ENCODE assay signal across 8 cellular contexts in the genomic region with DNA sequence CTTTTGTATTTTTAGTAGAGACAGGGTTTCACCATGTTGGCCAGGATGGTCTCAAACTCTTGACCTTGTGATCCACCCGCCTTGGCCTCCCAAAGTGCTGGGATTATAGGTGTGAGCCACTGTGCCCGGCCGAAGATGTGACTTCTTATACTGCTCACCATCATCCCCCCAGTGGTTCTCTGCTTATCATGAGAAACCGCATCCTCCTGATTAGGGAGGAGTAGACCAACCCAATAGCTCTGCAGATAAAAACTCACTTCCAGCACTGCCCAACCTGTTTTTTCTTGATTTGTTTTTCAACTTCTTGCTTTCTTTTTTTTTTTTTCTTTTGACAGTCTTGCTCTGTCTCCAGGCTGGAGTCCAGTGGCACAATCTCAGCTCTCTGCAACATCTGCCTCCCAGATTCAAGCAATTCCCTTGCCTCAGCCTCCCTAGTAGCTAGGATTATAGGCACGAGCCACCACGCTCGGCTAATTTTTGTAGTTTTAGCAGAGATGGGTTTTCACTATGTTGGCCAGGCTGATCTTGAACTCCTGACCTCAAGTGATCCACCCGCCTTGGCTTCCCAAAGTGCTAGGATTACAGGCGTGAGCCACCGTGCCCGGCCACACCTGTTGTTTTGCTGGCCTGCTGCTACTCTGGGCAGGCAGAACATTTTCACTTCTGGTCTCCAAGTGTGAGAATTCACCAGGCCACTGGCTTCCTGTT. TPM values are rescaled to one million over a fixed set of nuclear protein-coding genes. Genes with fewer than 3 reads are reported as not detected.
DNase-seq lines count a peak whose midpoint lies in the region; ATAC-seq, FAIRE-seq and TF ChIP-seq lines count a peak whose summit lies in the region.
"Not testable (repeated sequence)": the region's sequence is repeated elsewhere in the genome, so short reads cannot be mapped to it uniquely, and the experiment has no call there.

No MANE protein-coding gene starts in this region.

- H3K4me1 Mint-ChIP-seq in activated CD8-positive, alpha-beta memory T cell treated with anti-CD3 and anti-CD28 coated beads, Interleukin-2, amount 10 ng/mL, durations not matched to agents 7 days and 5 days, result peaks cover 99% of the 10 kb centered on the region
- peaks cover 97% of the 10 kb centered on the region for H3K4me1 Mint-ChIP-seq in stimulated activated naive CD8-positive, alpha-beta T cell treated with anti-CD3 and anti-CD28 coated beads, Interleukin-15, amount 100 ng/mL, for 72 hours

- not testable (repeated sequence) for H3K27me3 ChIP-seq in duodenal mucosa (ENCODE audit: control insufficient read depth in 1 of 2, insufficient read depth in 2 of 2, low read length in 2 of 2)

- H3K9me3 ChIP-seq in duodenal mucosa (ENCODE audit: control insufficient read depth in 1 of 2, low read length in 2 of 2), result not testable (repeated sequence)

- H3K4me1 ChIP-seq in duodenal mucosa (ENCODE audit: control insufficient read depth in 1 of 2, insufficient read depth in 2 of 2, low read length in 2 of 2), result peaks cover 41 to 47% of the 10 kb centered on the region in 2 donors

- H3K27ac ChIP-seq in duodenal mucosa (ENCODE audit: low read depth, low read length), result peak overlapping the region; percentile 39

- H3K4me3 ChIP-seq in duodenal mucosa (ENCODE audit: low read depth in 1 of 2, low read length in 2 of 2), result not testable (repeated sequence)

- not testable (repeated sequence) for DNase-seq in GM12891 (ENCODE audit: insufficient read length, low spot score); stimulated activated naive CD8-positive, alpha-beta T cell treated with anti-CD3 and anti-CD28 coated beads, Interleukin-15, amount 100 ng/mL, for 72 hours
- DNase-seq in activated CD8-positive, alpha-beta memory T cell treated with anti-CD3 and anti-CD28 coated beads, Interleukin-2, amount 10 ng/mL, durations not matched to agents 7 days and 5 days, result peak; percentile 79
- DNase-seq in mesenteric fat pad (ENCODE audit: low spot score), result peak; percentile 49

- peak overlapping the region; percentile 98 for H3K27ac Mint-ChIP-seq in activated CD8-positive, alpha-beta memory T cell treated with anti-CD3 and anti-CD28 coated beads, Interleukin-2, amount 10 ng/mL, durations not matched to agents 7 days and 5 days
- H3K27ac Mint-ChIP-seq in stimulated activated naive CD8-positive, alpha-beta T cell treated with anti-CD3 and anti-CD28 coated beads, Interleukin-15, amount 100 ng/mL, for 72 hours, result peak overlapping the region; percentile 82 to 86

- peaks cover 26% of the 10 kb centered on the region for H3K36me3 Mint-ChIP-seq in activated CD8-positive, alpha-beta memory T cell treated with anti-CD3 and anti-CD28 coated beads, Interleukin-2, amount 10 ng/mL, durations not matched to agents 7 days and 5 days

- H3K4me3 Mint-ChIP-seq in activated CD8-positive, alpha-beta memory T cell treated with anti-CD3 and anti-CD28 coated beads, Interleukin-2, amount 10 ng/mL, durations not matched to agents 7 days and 5 days, result peak overlapping the region; percentile 52
- peak overlapping the region; percentile 73 to 77 for H3K4me3 Mint-ChIP-seq in stimulated activated naive CD8-positive, alpha-beta T cell treated with anti-CD3 and anti-CD28 coated beads, Interleukin-15, amount 100 ng/mL, for 72 hours

- H3K36me3 ChIP-seq in duodenal mucosa (ENCODE audit: control insufficient read depth in 1 of 2, insufficient read depth in 2 of 2, low read length in 2 of 2), result not testable (repeated sequence)

- not testable (repeated sequence) for H3K9me3 Mint-ChIP-seq in activated CD8-positive, alpha-beta memory T cell treated with anti-CD3 and anti-CD28 coated beads, Interleukin-2, amount 10 ng/mL, durations not matched to agents 7 days and 5 days (ENCODE audit: low read depth)
- H3K9me3 Mint-ChIP-seq in stimulated activated naive CD8-positive, alpha-beta T cell treated with anti-CD3 and anti-CD28 coated beads, Interleukin-15, amount 100 ng/mL, for 72 hours, result peaks cover 4 to 13% of the 10 kb centered on the region in 2 donors

- CTCF ChIA-PET in activated CD8-positive, alpha-beta memory T cell treated with anti-CD3 and anti-CD28 coated beads, Interleukin-2, amount 10 ng/mL, durations not matched to agents 7 days and 5 days (lab: Charles Lee), result interaction anchor here (0.7 to 39.2 kb wide), 15 partner anchors 8 to 59 kb away, joined by 3 to 459 read pairs (median 4); a partner anchor contains a TSS

- not testable (repeated sequence) for H3K27me3 Mint-ChIP-seq in activated CD8-positive, alpha-beta memory T cell treated with anti-CD3 and anti-CD28 coated beads, Interleukin-2, amount 10 ng/mL, durations not matched to agents 7 days and 5 days; stimulated activated naive CD8-positive, alpha-beta T cell treated with anti-CD3 and anti-CD28 coated beads, Interleukin-15, amount 100 ng/mL, for 72 hours

- not testable (repeated sequence) for TF ChIP-seq POLR2A in GM12891 (IDR thresholded peaks at IDR 0.05; ENCODE audit: low read depth, low read length)
- TF ChIP-seq POLR2A in Raji (IDR thresholded peaks at IDR 0.05; ENCODE audit: insufficient read depth, low read depth, low read length), result 0 out of 2 replicates have a peak, but pooled peaks have one; percentile 23

- ATAC-seq in GM21529 (IDR thresholded peaks at IDR 0.05; ENCODE audit: unreplicated experiment) (peak; percentile 39), HG03439 (IDR thresholded peaks at IDR 0.05; ENCODE audit: unreplicated experiment) (peak; percentile 33)
- ATAC-seq in activated CD8-positive, alpha-beta memory T cell treated with anti-CD3 and anti-CD28 coated beads, Interleukin-2, amount 10 ng/mL, durations not matched to agents 7 days and 5 days, result peak; percentile 56
- peak; percentile 43 for ATAC-seq in stimulated activated naive CD8-positive, alpha-beta T cell treated with anti-CD3 and anti-CD28 coated beads, Interleukin-15, amount 100 ng/mL, for 72 hours

- FAIRE-seq in GM12891 (lab: Jason Lieb, UNC), result peak; percentile 72

- not testable (repeated sequence) for H3K9ac ChIP-seq in duodenal mucosa (ENCODE audit: low read depth in 1 of 2, low read length in 2 of 2)

TF ChIP-seq in GM12891, 5 proteins besides CTCF, POLR2A, EP300 and RAD21:
- peak; percentile 83 for TF ChIP-seq SPI1 (IDR thresholded peaks at IDR 0.05; ENCODE audit: low read depth, low read length)

RNA-seq across cellular contexts. Expression of a gene that starts 21.5 kb away (rescaled TPM):
- polyA plus RNA-seq in GM12891 (2012; ENCODE audit: low read depth, missing spikeins), result 9.9 TPM
- 100 to 1,000 TPM; 247 to 260 TPM for total RNA-seq in activated CD8-positive, alpha-beta memory T cell treated with anti-CD3 and anti-CD28 coated beads, Interleukin-2, amount 10 ng/mL, durations not matched to agents 7 days and 5 days
- 32.1 TPM for total RNA-seq in mesenteric fat pad
